ENCODE assay signal across 9 cellular contexts in genomic region chr11:125690006-125690405, GRCh38. TPM values are rescaled to one million over a fixed set of nuclear protein-coding genes. Genes with fewer than 3 reads are reported as not detected.
"Had no signal": no experiment of that assay in that cellular context is flagged by ENCODE, and none has a peak within 500 bp of the region (broad histone marks: within the 10 kb centered on the region; RNA-seq: fewer than 3 reads in every experiment).

No MANE protein-coding gene starts in this region.

- DNase-seq: GDM1, GF-D8 had no signal

- ATAC-seq: GM12878 had no signal

- H3K4me3 ChIP-seq: GM12878 had no signal

- FAIRE-seq: G401.6, GM12878, GM12891, GM12892, GM18507, GM19239 had no signal

RNA-seq across cellular contexts. Expression of gene ACRV1, which starts 9.4 kb away (rescaled TPM):
- total RNA-seq: G401 had no signal

RNA-seq across cellular contexts. Expression of gene PATE1, which starts 56.1 kb away (rescaled TPM):
- total RNA-seq: G401, GM12878 had no signal
- polyA plus RNA-seq: GM12878 had no signal
